ENCODE assay signal across 14 cellular contexts in genomic region chr3:71301001-71301400, GRCh38.
DNase-seq lines count a peak whose midpoint lies in the region; ATAC-seq and TF ChIP-seq lines count a peak whose summit lies in the region.
"Had no signal": no experiment of that assay in that cellular context is flagged by ENCODE, and none has a peak within 500 bp of the region (broad histone marks: within the 10 kb centered on the region; RNA-seq: fewer than 3 reads in every experiment).

No MANE protein-coding gene starts in this region.

- in situ Hi-C loops in G401 (cut with HindIII; ENCODE audit: low sequenced_read_pairs) = no loop called here

- WGBS in trophoblast cell (ENCODE audit: extremely low coverage, insufficient coverage, insufficient read length) = no CpG with 5 or more reads among the region's 4 CpGs
- WGBS in stomach, 5 donors = 57 to 70% (median 64%) methylated on average over 4 of the region's 4 CpGs

- H3K14ac ChIP-seq in trophoblast cell (ENCODE audit: low read length) = no peak overlapping the region

- no peak overlapping the region for H3K18ac ChIP-seq in trophoblast cell (ENCODE audit: low read length)

- H2BK12ac ChIP-seq in trophoblast cell (ENCODE audit: low read length) = no peak overlapping the region

- H4K8ac ChIP-seq in trophoblast cell (ENCODE audit: low read depth, low read length) = no peak overlapping the region

- H3K36me3 Mint-ChIP-seq in activated T-cell treated with anti-CD3 and anti-CD28 coated beads, Interleukin-2, amount 50 U/mL, for 24 hours (ENCODE audit: low read depth) = peaks cover 77% of the 10 kb centered on the region
- H3K36me3 Mint-ChIP-seq in activated B cell treated with CpG ODN at 0.5 μM for 24 hours (ENCODE audit: low read depth) = peaks cover 50% of the 10 kb centered on the region
- H3K36me3 Mint-ChIP-seq in stimulated activated naive B cell treated with anti-CD40 and anti-IgM and Interleukin-4, amounts not matched to agents 10 μg/mL and 1 μg/mL and 100 μg/mL, for 72 hours = peaks cover 31 to 45% of the 10 kb centered on the region in 2 donors

- no peak overlapping the region for H3K4me3 ChIP-seq in trophoblast cell (ENCODE audit: low read depth, low read length)
- no peak overlapping the region for H3K4me3 ChIP-seq in stomach
- H3K4me3 ChIP-seq: body of pancreas, tibial nerve had no signal

- H3K27me3 ChIP-seq in trophoblast cell (ENCODE audit: insufficient read depth, low read length) (no peaks in the 10 kb centered on the region), stomach (no peaks in the 10 kb centered on the region)
- H3K27me3 ChIP-seq: body of pancreas, tibial nerve had no signal

- H3K79me1 ChIP-seq in trophoblast cell (ENCODE audit: low read length) = no peaks in the 10 kb centered on the region

- H4K91ac ChIP-seq in trophoblast cell (ENCODE audit: low read depth, low read length) = no peak overlapping the region

- no peaks in the 10 kb centered on the region for H3K9me3 Mint-ChIP-seq in activated T-cell treated with anti-CD3 and anti-CD28 coated beads, Interleukin-2, amount 50 U/mL, for 24 hours
- no peaks in the 10 kb centered on the region for H3K9me3 Mint-ChIP-seq in activated B cell treated with CpG ODN at 0.5 μM for 24 hours
- peaks cover 0 to 2% of the 10 kb centered on the region in 2 donors for H3K9me3 Mint-ChIP-seq in stimulated activated naive B cell treated with anti-CD40 and anti-IgM and Interleukin-4, amounts not matched to agents 10 μg/mL and 1 μg/mL and 100 μg/mL, for 72 hours

- H3K4me2 ChIP-seq in trophoblast cell (ENCODE audit: low read length) = no peak overlapping the region

- peak overlapping the region; percentile 98 for H3K27ac Mint-ChIP-seq in activated T-cell treated with anti-CD3 and anti-CD28 coated beads, Interleukin-2, amount 50 U/mL, for 24 hours
- peak overlapping the region; percentile 79 for H3K27ac Mint-ChIP-seq in activated B cell treated with CpG ODN at 0.5 μM for 24 hours
- peak overlapping the region; percentile 81 for H3K27ac Mint-ChIP-seq in stimulated activated naive B cell treated with anti-CD40 and anti-IgM and Interleukin-4, amounts not matched to agents 10 μg/mL and 1 μg/mL and 100 μg/mL, for 72 hours

- H2BK5ac ChIP-seq in trophoblast cell (ENCODE audit: low read depth, low read length, poor library complexity) = no peak overlapping the region

- H3K9ac ChIP-seq in trophoblast cell (ENCODE audit: low read length) = no peak overlapping the region

- H2AK5ac ChIP-seq in trophoblast cell (ENCODE audit: low read length) = no peak overlapping the region

- CTCF ChIA-PET in activated B cell treated with CpG ODN at 0.5 μM for 24 hours (lab: Charles Lee) = interaction anchor here (1.6 to 2.4 kb wide), 2 partner anchors 211 to 295 kb away, joined by 4 to 7 read pairs; no protein-coding TSS in a partner anchor

- DNase-seq in activated T-cell treated with anti-CD3 and anti-CD28 coated beads, Interleukin-2, amount 50 U/mL, for 24 hours = no peak
- no peak for DNase-seq in activated T-cell treated with anti-CD3 and anti-CD28 coated beads, Interleukin-2, amount 50 U/mL, for 48 hours
- DNase-seq in activated B cell treated with CpG ODN at 0.5 μM for 24 hours (no peak), trophoblast cell (no peak), G401 (ENCODE audit: low spot score) (no peak), stomach (no peak)
- peak; percentile 61 for DNase-seq in stimulated activated naive B cell treated with anti-CD40 and anti-IgM and Interleukin-4, amounts not matched to agents 10 μg/mL and 1 μg/mL and 100 μg/mL, for 72 hours
- DNase-seq: body of pancreas, NCI-H1105 had no signal

- TF ChIP-seq CTCF in activated B cell treated with CpG ODN at 0.5 μM for 24 hours (IDR thresholded peaks at IDR 0.05) = no peak
- TF ChIP-seq CTCF in stomach (IDR thresholded peaks at IDR 0.05) = no peak

- peaks cover 0 to 3% of the 10 kb centered on the region in 2 experiments for H3K4me1 ChIP-seq in trophoblast cell (ENCODE audit: control insufficient read depth in 1 of 2, insufficient read depth in 2 of 2, low read length in 2 of 2)
- H3K4me1 ChIP-seq in stomach = peaks cover 6 to 50% (median 28%) of the 10 kb centered on the region in 4 donors

- POLR2A ChIA-PET in activated B cell treated with CpG ODN at 0.5 μM for 24 hours (lab: Charles Lee) = interaction anchor here (0.9 to 8.0 kb wide), 6 partner anchors 89 to 237 kb away, joined by 3 to 69 read pairs (median 6); no protein-coding TSS in a partner anchor

- H3K4me3 Mint-ChIP-seq in activated T-cell treated with anti-CD3 and anti-CD28 coated beads, Interleukin-2, amount 50 U/mL, for 24 hours = peak overlapping the region; percentile 88
- peak overlapping the region; percentile 78 for H3K4me3 Mint-ChIP-seq in activated B cell treated with CpG ODN at 0.5 μM for 24 hours
- H3K4me3 Mint-ChIP-seq in stimulated activated naive B cell treated with anti-CD40 and anti-IgM and Interleukin-4, amounts not matched to agents 10 μg/mL and 1 μg/mL and 100 μg/mL, for 72 hours = peak overlapping the region; percentile 65 to 72

- no peak for TF ChIP-seq EP300 in stomach (IDR thresholded peaks at IDR 0.05)

- H3K36me3 ChIP-seq in trophoblast cell (ENCODE audit: control insufficient read depth in 1 of 2, insufficient read depth in 2 of 2, low read length in 2 of 2) (no peaks in the 10 kb centered on the region), stomach (no peaks in the 10 kb centered on the region)
- H3K36me3 ChIP-seq: tibial nerve had no signal

- no peak overlapping the region for H4K12ac ChIP-seq in trophoblast cell (ENCODE audit: low read depth, low read length)

- H3K79me2 ChIP-seq in trophoblast cell (ENCODE audit: control insufficient read depth, insufficient read depth, low read length, poor library complexity) = no peaks in the 10 kb centered on the region

- H3K27ac ChIP-seq in trophoblast cell (ENCODE audit: low read depth, low read length) = no peak overlapping the region
- H3K27ac ChIP-seq in stomach = no peak overlapping the region
- H3K27ac ChIP-seq: body of pancreas, HL-60, RWPE1, tibial nerve had no signal

- no peak overlapping the region for H2AFZ ChIP-seq in trophoblast cell (ENCODE audit: insufficient read depth, low read length, poor library complexity)

- H3K9me3 ChIP-seq in trophoblast cell (ENCODE audit: insufficient read depth, low read depth, low read length) (no peaks in the 10 kb centered on the region), stomach (no peaks in the 10 kb centered on the region)
- H3K9me3 ChIP-seq: body of pancreas, tibial nerve had no signal

- intact Hi-C loops in activated B cell treated with CpG ODN at 0.5 μM for 24 hours (cut with micrococcal nuclease) = loop anchor here (5.0 kb wide), 1 partner anchor 1239 kb away; no protein-coding TSS in a partner anchor
- intact Hi-C loops in stomach (cut with DNase I; ENCODE audit: low total_unique reads) = no loop called here

- ATAC-seq in HG02571 (IDR thresholded peaks at IDR 0.05; ENCODE audit: unreplicated experiment) (peak; percentile 63), activated B cell treated with CpG ODN at 0.5 μM for 24 hours (ENCODE audit: low read depth) (no peak)
- peak; percentile 72 to 75 for ATAC-seq in stimulated activated naive B cell treated with anti-CD40 and anti-IgM and Interleukin-4, amounts not matched to agents 10 μg/mL and 1 μg/mL and 100 μg/mL, for 72 hours (replicated peaks)
- ATAC-seq: body of pancreas, esophagus mucosa had no signal

- no peak overlapping the region for H3K4ac ChIP-seq in trophoblast cell (ENCODE audit: low read depth, low read length)

- no peak for TF ChIP-seq POLR2A in stomach (IDR thresholded peaks at IDR 0.05)

- no peaks in the 10 kb centered on the region for H3K27me3 Mint-ChIP-seq in activated T-cell treated with anti-CD3 and anti-CD28 coated beads, Interleukin-2, amount 50 U/mL, for 24 hours
- H3K27me3 Mint-ChIP-seq in activated B cell treated with CpG ODN at 0.5 μM for 24 hours = no peaks in the 10 kb centered on the region
- no peaks in the 10 kb centered on the region for H3K27me3 Mint-ChIP-seq in stimulated activated naive B cell treated with anti-CD40 and anti-IgM and Interleukin-4, amounts not matched to agents 10 μg/mL and 1 μg/mL and 100 μg/mL, for 72 hours

- H2BK120ac ChIP-seq in trophoblast cell (ENCODE audit: insufficient read depth, low read length, poor library complexity) = no peak overlapping the region

- no peak overlapping the region for H3K23ac ChIP-seq in trophoblast cell (ENCODE audit: low read length)

- H3K4me1 Mint-ChIP-seq in activated T-cell treated with anti-CD3 and anti-CD28 coated beads, Interleukin-2, amount 50 U/mL, for 24 hours (ENCODE audit: low read depth) = peaks cover 83% of the 10 kb centered on the region
- peaks cover 83% of the 10 kb centered on the region for H3K4me1 Mint-ChIP-seq in activated B cell treated with CpG ODN at 0.5 μM for 24 hours
- H3K4me1 Mint-ChIP-seq in stimulated activated naive B cell treated with anti-CD40 and anti-IgM and Interleukin-4, amounts not matched to agents 10 μg/mL and 1 μg/mL and 100 μg/mL, for 72 hours = peaks cover 37 to 75% of the 10 kb centered on the region in 2 donors
